Comparison of ENCODE assay signal across 8 cellular contexts in the genomic region with DNA sequence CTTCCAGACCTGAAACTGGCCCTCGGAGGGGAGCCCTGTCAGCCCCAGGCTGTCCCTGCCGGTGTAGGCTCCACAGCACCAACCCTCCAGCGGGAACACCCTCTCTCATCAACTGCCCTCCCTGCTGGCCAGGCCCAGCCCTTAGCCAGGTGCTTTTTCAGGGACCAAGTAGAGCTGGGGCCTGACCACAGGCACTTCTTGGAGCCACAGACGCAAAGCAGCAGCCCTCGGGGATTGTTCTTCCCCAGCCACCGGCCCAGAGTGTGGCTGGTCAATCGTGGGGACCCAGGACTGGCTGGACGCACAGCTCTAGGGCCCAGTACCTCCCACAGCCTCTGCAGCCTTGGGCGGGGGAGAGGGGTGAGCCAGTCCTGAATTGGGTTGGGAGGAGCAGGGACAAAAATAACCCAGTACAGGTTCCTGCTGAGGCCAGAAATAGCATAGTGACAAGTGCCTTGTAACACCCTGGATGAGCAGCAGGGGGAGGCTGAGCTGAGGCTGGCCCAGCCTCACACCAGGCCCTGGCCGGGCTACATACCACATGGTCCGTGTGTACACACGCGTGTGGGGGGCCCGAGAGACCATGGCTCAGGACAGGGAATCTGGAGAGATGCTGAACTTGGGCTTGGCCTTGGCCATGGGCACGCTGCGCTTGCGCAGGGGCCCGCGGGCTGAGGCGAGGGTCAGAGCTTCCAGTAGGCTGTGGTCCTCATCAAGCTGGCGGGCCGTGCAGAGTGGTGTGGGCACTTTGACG. TPM values are rescaled to one million over a fixed set of nuclear protein-coding genes. Genes with fewer than 3 reads are reported as not detected.
A peak's percentile ranks its signal among the peaks of the same experiment; 100 is the strongest.
DNase-seq lines count a peak whose midpoint lies in the region; ATAC-seq and TF ChIP-seq lines count a peak whose summit lies in the region.

No MANE protein-coding gene starts in this region.

- H3K4me1 Mint-ChIP-seq in activated T-helper 1 cell treated with anti-CD3 and anti-CD28 coated beads, Interleukin-12 subunit alpha, Interleukin-12 subunit beta, Interleukin-2, Interleukin-4 antibody, amounts not matched to agents 30 ng/mL and 10 ng/mL and 1 ng/mL, durations not matched to agents 14 hours and 24 hours and 36 hours (ENCODE audit: low read depth), result no peaks in the 10 kb centered on the region
- H3K4me1 Mint-ChIP-seq in progenitor cell of endocrine pancreas (ENCODE audit: low read depth), result no peaks in the 10 kb centered on the region

- TF ChIP-seq CTCF in AG09309 (IDR thresholded peaks at IDR 0.05; ENCODE audit: control insufficient read depth, insufficient read depth, low read depth, low read length, missing control alignments) (peak; percentile 65), progenitor cell of endocrine pancreas (IDR thresholded peaks at IDR 0.05; ENCODE audit: unreplicated experiment) (peak; percentile 58)

- no peak overlapping the region for H3K4me3 Mint-ChIP-seq in activated T-helper 1 cell treated with anti-CD3 and anti-CD28 coated beads, Interleukin-12 subunit alpha, Interleukin-12 subunit beta, Interleukin-2, Interleukin-4 antibody, amounts not matched to agents 30 ng/mL and 10 ng/mL and 1 ng/mL, durations not matched to agents 14 hours and 24 hours and 36 hours
- H3K4me3 Mint-ChIP-seq in progenitor cell of endocrine pancreas (ENCODE audit: low read depth), result peak overlapping the region; percentile 37

- no peak overlapping the region for H3K4me3 ChIP-seq in AG09309 (ENCODE audit: control insufficient read depth, low read depth, low read length)

- DNase-seq in AG09309 (ENCODE audit: low read depth) (no peak), NCI-H774 (lab: John Stamatoyannopoulos, UW) (peak; percentile 9), globus pallidus (ENCODE audit: low spot score) (peak; percentile 37), progenitor cell of endocrine pancreas (ENCODE audit: low spot score, unreplicated experiment) (peak; percentile 40)
- DNase-seq in activated T-helper 1 cell treated with anti-CD3 and anti-CD28 coated beads, Interleukin-12 subunit alpha, Interleukin-12 subunit beta, Interleukin-2, Interleukin-4 antibody, amounts not matched to agents 30 ng/mL and 10 ng/mL and 1 ng/mL, durations not matched to agents 14 hours and 24 hours and 36 hours (ENCODE audit: low spot score), result peak; percentile 27

- no peak overlapping the region for H3K27ac Mint-ChIP-seq in activated T-helper 1 cell treated with anti-CD3 and anti-CD28 coated beads, Interleukin-12 subunit alpha, Interleukin-12 subunit beta, Interleukin-2, Interleukin-4 antibody, amounts not matched to agents 30 ng/mL and 10 ng/mL and 1 ng/mL, durations not matched to agents 14 hours and 24 hours and 36 hours
- no peak overlapping the region for H3K27ac Mint-ChIP-seq in progenitor cell of endocrine pancreas

- no peaks in the 10 kb centered on the region for H3K9me3 Mint-ChIP-seq in activated T-helper 1 cell treated with anti-CD3 and anti-CD28 coated beads, Interleukin-12 subunit alpha, Interleukin-12 subunit beta, Interleukin-2, Interleukin-4 antibody, amounts not matched to agents 30 ng/mL and 10 ng/mL and 1 ng/mL, durations not matched to agents 14 hours and 24 hours and 36 hours
- no peaks in the 10 kb centered on the region for H3K9me3 Mint-ChIP-seq in progenitor cell of endocrine pancreas (ENCODE audit: low read depth)

- intact Hi-C loops in activated T-helper 1 cell treated with anti-CD3 and anti-CD28 coated beads, Interleukin-12 subunit alpha, Interleukin-12 subunit beta, Interleukin-2, Interleukin-4 antibody, amounts not matched to agents 30 ng/mL and 10 ng/mL and 1 ng/mL, durations not matched to agents 14 hours and 24 hours and 36 hours (cut with micrococcal nuclease), result loop anchor here (1.0 to 5.0 kb wide), 2 partner anchors 32 to 626 kb away; a partner anchor contains a TSS

- H3K27me3 Mint-ChIP-seq in activated T-helper 1 cell treated with anti-CD3 and anti-CD28 coated beads, Interleukin-12 subunit alpha, Interleukin-12 subunit beta, Interleukin-2, Interleukin-4 antibody, amounts not matched to agents 30 ng/mL and 10 ng/mL and 1 ng/mL, durations not matched to agents 14 hours and 24 hours and 36 hours (ENCODE audit: insufficient read depth), result peaks cover 23% of the 10 kb centered on the region
- H3K27me3 Mint-ChIP-seq in progenitor cell of endocrine pancreas, result peaks cover 14% of the 10 kb centered on the region

- H3K36me3 Mint-ChIP-seq in activated T-helper 1 cell treated with anti-CD3 and anti-CD28 coated beads, Interleukin-12 subunit alpha, Interleukin-12 subunit beta, Interleukin-2, Interleukin-4 antibody, amounts not matched to agents 30 ng/mL and 10 ng/mL and 1 ng/mL, durations not matched to agents 14 hours and 24 hours and 36 hours (ENCODE audit: low read depth), result no peaks in the 10 kb centered on the region
- H3K36me3 Mint-ChIP-seq in progenitor cell of endocrine pancreas (ENCODE audit: insufficient read depth), result peaks cover 3% of the 10 kb centered on the region

- ATAC-seq in GM18502 (IDR thresholded peaks at IDR 0.05; ENCODE audit: poor library complexity, unreplicated experiment) (peak; percentile 63), HG03025 (IDR thresholded peaks at IDR 0.05; ENCODE audit: low FRiP score, unreplicated experiment) (peak; percentile 56), HG02763 (IDR thresholded peaks at IDR 0.05; ENCODE audit: unreplicated experiment) (no peak)

RNA-seq across cellular contexts. Expression of a gene that starts 2.0 kb away (rescaled TPM):
- 1.4 and 1.6 TPM in 2 replicates for total RNA-seq in activated T-helper 1 cell treated with anti-CD3 and anti-CD28 coated beads, Interleukin-12 subunit alpha, Interleukin-12 subunit beta, Interleukin-2, Interleukin-4 antibody, amounts not matched to agents 30 ng/mL and 10 ng/mL and 1 ng/mL, durations not matched to agents 14 hours and 24 hours and 36 hours
- 8.1 and 10.4 TPM in 2 replicates for total RNA-seq in progenitor cell of endocrine pancreas

RNA-seq across cellular contexts. Expression of a gene that starts 34.9 kb away (rescaled TPM):
- total RNA-seq in activated T-helper 1 cell treated with anti-CD3 and anti-CD28 coated beads, Interleukin-12 subunit alpha, Interleukin-12 subunit beta, Interleukin-2, Interleukin-4 antibody, amounts not matched to agents 30 ng/mL and 10 ng/mL and 1 ng/mL, durations not matched to agents 14 hours and 24 hours and 36 hours, result 8.2 and 8.6 TPM in 2 replicates
- 1.3 and 2.1 TPM in 2 replicates for total RNA-seq in progenitor cell of endocrine pancreas
